In the genomic region with DNA sequence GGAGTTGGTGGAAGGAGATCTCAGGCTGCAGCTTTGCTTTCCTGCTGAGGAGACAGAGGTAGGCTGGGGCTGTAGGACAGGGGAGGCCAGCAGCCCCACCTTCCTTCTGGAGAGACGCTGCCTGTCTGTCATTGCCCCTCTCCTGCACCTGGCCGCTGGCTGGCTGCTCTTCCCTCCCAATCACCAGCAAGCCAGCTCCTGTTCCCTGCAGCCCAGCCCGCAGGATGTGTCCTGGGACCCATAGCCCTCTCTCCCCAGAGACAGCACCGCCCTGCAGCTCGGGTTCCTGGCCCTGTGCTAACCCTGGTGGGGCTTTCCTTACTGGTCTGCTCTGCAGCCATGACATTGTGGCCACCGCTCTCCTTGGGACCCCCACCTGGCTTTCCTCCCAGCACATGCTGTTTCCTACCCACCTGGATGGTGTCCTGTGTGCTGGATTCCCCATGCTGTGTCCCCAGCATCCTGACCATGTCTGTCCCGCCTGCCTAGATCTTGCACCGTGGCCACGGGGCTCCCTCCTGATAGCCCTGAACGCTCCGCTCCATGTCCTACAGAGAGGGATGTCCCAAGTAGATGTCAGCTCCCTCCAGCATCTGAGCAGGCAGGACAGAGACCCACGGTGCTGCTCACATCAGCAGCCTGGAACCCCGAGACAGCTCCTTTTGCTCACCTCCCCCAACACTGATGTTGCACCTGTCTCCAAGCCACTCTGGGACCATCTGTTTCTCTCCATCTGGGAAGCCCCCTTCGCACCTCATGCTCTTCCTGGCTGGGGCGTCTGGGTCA, we compare ENCODE assay signal across 10 cellular contexts. TPM values are rescaled to one million over a fixed set of nuclear protein-coding genes. Genes with fewer than 3 reads are reported as not detected.
A peak's percentile ranks its signal among the peaks of the same experiment; 100 is the strongest.
DNase-seq lines count a peak whose midpoint lies in the region; ATAC-seq and TF ChIP-seq lines count a peak whose summit lies in the region.
"Had no signal": no experiment of that assay in that cellular context is flagged by ENCODE, and none has a peak within 500 bp of the region (broad histone marks: within the 10 kb centered on the region; RNA-seq: fewer than 3 reads in every experiment).

No MANE protein-coding gene starts in this region.

- DNase-seq in osteocyte (ENCODE audit: extremely low spot score, unreplicated experiment) (no peak), NK-92 (lab: John Stamatoyannopoulos, UW; ENCODE audit: unreplicated experiment) (no peak)
- DNase-seq: amniotic stem cell, kidney glomerular epithelial cell had no signal

- H3K27ac Mint-ChIP-seq in osteocyte (ENCODE audit: unreplicated experiment), result peak overlapping the region; percentile 34

- H2AFZ ChIP-seq in OCI-LY1 (ENCODE audit: low read length), result no peak overlapping the region

- peak overlapping the region; percentile 69 for H3K4me3 Mint-ChIP-seq in osteocyte (ENCODE audit: unreplicated experiment)

- peak overlapping the region; percentile 70 for H3K4me3 ChIP-seq in OCI-LY1 (ENCODE audit: low read depth, low read length, poor library complexity, severe bottlenecking)
- H3K4me3 ChIP-seq in endocrine pancreas (ENCODE audit: control insufficient read depth, insufficient read depth, low read length), result no peak overlapping the region

- peaks cover 4% of the 10 kb centered on the region; the same call in 1 of the 2 replicates for H3K4me1 ChIP-seq in ES-I3 (ENCODE audit: insufficient read depth, low read length)
- peaks cover 42% of the 10 kb centered on the region for H3K4me1 ChIP-seq in OCI-LY1 (ENCODE audit: insufficient read depth, low read length, severe bottlenecking)
- H3K4me1 ChIP-seq in endocrine pancreas (ENCODE audit: control insufficient read depth, insufficient read depth, low read length), result no peaks in the 10 kb centered on the region

- H3K36me3 ChIP-seq in ES-I3 (ENCODE audit: insufficient read depth, low read length) (no peaks in the 10 kb centered on the region), OCI-LY1 (ENCODE audit: insufficient read depth, low read length) (peaks cover 6% of the 10 kb centered on the region; the same call in 1 of the 2 replicates), endocrine pancreas (ENCODE audit: control insufficient read depth, insufficient read depth, low read length) (no peaks in the 10 kb centered on the region)

- no peaks in the 10 kb centered on the region for H3K9me3 Mint-ChIP-seq in osteocyte (ENCODE audit: unreplicated experiment)

- H3F3A ChIP-seq in OCI-LY1 (ENCODE audit: insufficient read depth, low read length), result no peaks in the 10 kb centered on the region

- no peaks in the 10 kb centered on the region for H3K36me3 Mint-ChIP-seq in osteocyte (ENCODE audit: unreplicated experiment)

- no peak for ATAC-seq in GM21447 (IDR thresholded peaks at IDR 0.05; ENCODE audit: unreplicated experiment)
- no peak for ATAC-seq in HG02642 (IDR thresholded peaks at IDR 0.05; ENCODE audit: poor library complexity, unreplicated experiment)
- ATAC-seq in GM19455 (IDR thresholded peaks at IDR 0.05; ENCODE audit: unreplicated experiment), result no peak

- peaks cover 40% of the 10 kb centered on the region for H3K4me1 Mint-ChIP-seq in osteocyte (ENCODE audit: unreplicated experiment)

- H3K4me2 ChIP-seq in OCI-LY1 (ENCODE audit: low read length), result peak overlapping the region; percentile 78

- TF ChIP-seq CTCF in OCI-LY1 (IDR thresholded peaks at IDR 0.05; ENCODE audit: low read length), result no peak
- TF ChIP-seq CTCF in osteocyte (IDR thresholded peaks at IDR 0.05), result no peak

- no peaks in the 10 kb centered on the region for H3K9me3 ChIP-seq in ES-I3 (ENCODE audit: control insufficient read depth, insufficient read depth, low read length)
- H3K9me3 ChIP-seq in OCI-LY1 (ENCODE audit: low read length), result no peaks in the 10 kb centered on the region
- H3K9me3 ChIP-seq in endocrine pancreas (ENCODE audit: control insufficient read depth, low read length), result no peaks in the 10 kb centered on the region

- no peaks in the 10 kb centered on the region for H4K20me1 ChIP-seq in OCI-LY1 (ENCODE audit: insufficient read depth, low read length)

- peaks cover 33% of the 10 kb centered on the region for H3K79me2 ChIP-seq in OCI-LY1 (ENCODE audit: insufficient read depth, low read length)

- H3K9ac ChIP-seq in ES-I3 (ENCODE audit: low read depth, low read length), result peak overlapping the region; percentile 89
- peak overlapping the region; percentile 77 for H3K9ac ChIP-seq in OCI-LY1 (ENCODE audit: low read length)
- H3K9ac ChIP-seq in endocrine pancreas (ENCODE audit: control insufficient read depth, insufficient read depth, low read length), result peak overlapping the region; percentile 11

- no peak overlapping the region for H3K27ac ChIP-seq in OCI-LY1 (ENCODE audit: low read depth, low read length, poor library complexity, severe bottlenecking)

- no peaks in the 10 kb centered on the region for H3K27me3 Mint-ChIP-seq in osteocyte (ENCODE audit: unreplicated experiment)

- H3K9me2 ChIP-seq in OCI-LY1 (ENCODE audit: low read depth, low read length), result no peaks in the 10 kb centered on the region

- H3K27me3 ChIP-seq in OCI-LY1 (ENCODE audit: insufficient read depth, low read length), result peaks cover 10% of the 10 kb centered on the region; the same call in 1 of the 2 replicates
- H3K27me3 ChIP-seq in endocrine pancreas (ENCODE audit: control insufficient read depth, insufficient read depth, low read length), result no peaks in the 10 kb centered on the region

RNA-seq across cellular contexts. Expression of a gene that starts 1.2 kb away (rescaled TPM):
- 122 and 132 TPM in 2 replicates for total RNA-seq in osteocyte

RNA-seq across cellular contexts. Expression of a gene that starts 20.1 kb away (rescaled TPM):
- total RNA-seq in osteocyte, result 3.1 and 4.9 TPM in 2 replicates

RNA-seq across cellular contexts. Expression of a gene that starts 56.2 kb away (rescaled TPM):
- total RNA-seq in osteocyte, result 183 and 191 TPM in 2 replicates

Comparison
In these comparisons a context has a peak if more than half of its experiments do, and no peak if none do; other contexts are left out.
1. H3K9ac ChIP-seq: peak in every context shown above with its lines; median percentile 89 in ES-I3; 77 in OCI-LY1; 11 in endocrine pancreas.